ENCODE assay signal across 8 cellular contexts in the genomic region with DNA sequence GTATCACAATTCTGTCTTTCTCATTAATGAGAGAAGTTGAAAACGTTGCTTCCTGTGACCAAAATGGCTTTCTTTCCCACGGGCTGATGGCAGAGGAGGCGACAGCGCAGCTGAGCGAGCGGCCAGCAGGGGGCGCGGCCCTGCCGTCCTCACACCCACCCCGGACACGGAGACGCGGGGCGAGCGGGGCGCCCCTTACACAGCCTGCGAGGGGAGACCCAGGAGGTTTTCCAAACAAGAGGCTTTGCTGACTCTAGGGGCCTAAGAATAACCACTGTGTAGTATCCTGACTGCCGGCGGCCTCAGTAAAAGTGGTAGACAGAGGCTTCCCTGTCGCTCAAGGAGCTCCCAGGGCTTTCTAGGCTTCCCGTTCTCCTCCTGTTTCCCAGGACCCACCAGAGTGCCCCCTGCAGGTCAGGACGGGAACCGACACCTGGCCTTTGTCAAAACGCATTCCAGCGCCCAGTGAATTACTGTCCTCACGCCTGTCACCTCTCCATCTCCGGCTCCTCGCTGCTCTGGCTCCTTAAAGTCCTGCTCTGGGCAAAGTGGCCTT.
A peak's percentile ranks its signal among the peaks of the same experiment; 100 is the strongest.
DNase-seq lines count a peak whose midpoint lies in the region; ATAC-seq lines count a peak whose summit lies in the region.

No MANE protein-coding gene starts in this region.

- H3K4me3 ChIP-seq in effector memory CD4-positive, alpha-beta T cell (ENCODE audit: insufficient read depth, low read depth, low read length, poor library complexity, severe bottlenecking): peak overlapping the region; percentile 65

- H3K27me3 ChIP-seq in effector memory CD4-positive, alpha-beta T cell (replicated peaks; ENCODE audit: control insufficient read depth, insufficient read depth, low read length, poor library complexity, severe bottlenecking): no peaks in the 10 kb centered on the region

- no peaks in the 10 kb centered on the region for H3K4me1 Mint-ChIP-seq in memory B cell

- peaks cover 8% of the 10 kb centered on the region for H3K27me3 Mint-ChIP-seq in memory B cell

- H3K4me3 Mint-ChIP-seq in memory B cell: peak overlapping the region; percentile 78

- peaks cover 4% of the 10 kb centered on the region for H3K9me3 Mint-ChIP-seq in memory B cell

- ATAC-seq in GM19395 (IDR thresholded peaks at IDR 0.05; ENCODE audit: unreplicated experiment) (peak; percentile 99), HG03521 (IDR thresholded peaks at IDR 0.05; ENCODE audit: unreplicated experiment) (peak; percentile 98), memory B cell (ENCODE audit: low read depth) (peak; percentile 98)

- no peak overlapping the region for H3K27ac ChIP-seq in effector memory CD4-positive, alpha-beta T cell (ENCODE audit: insufficient read depth, low read length, poor library complexity, severe bottlenecking)

- no peaks in the 10 kb centered on the region for H3K4me1 ChIP-seq in effector memory CD4-positive, alpha-beta T cell (ENCODE audit: control insufficient read depth, insufficient read depth, low read length, poor library complexity, severe bottlenecking)

- no peaks in the 10 kb centered on the region for H3K9me3 ChIP-seq in effector memory CD4-positive, alpha-beta T cell (ENCODE audit: control insufficient read depth, low read length)

- H3K27ac Mint-ChIP-seq in memory B cell: no peak overlapping the region

- no peaks in the 10 kb centered on the region for H3K36me3 ChIP-seq in effector memory CD4-positive, alpha-beta T cell (ENCODE audit: control insufficient read depth, insufficient read depth, low read length)

- H3K36me3 Mint-ChIP-seq in memory B cell: peaks cover 2% of the 10 kb centered on the region

- peak; percentile 92 for DNase-seq in CD1c-positive myeloid dendritic cell (ENCODE audit: extremely low spot score)
- peak; percentile 67 for DNase-seq in NCI-H82 treated with DMSO at 0.1 percent for 48 hours (lab: John Stamatoyannopoulos, UW; ENCODE audit: unreplicated experiment)
- DNase-seq in activated CD8-positive, alpha-beta memory T cell treated with anti-CD3 and anti-CD28 coated beads for 1 hour (ENCODE audit: extremely low read depth in 1 of 2, low read depth in 1 of 2): peak; percentile 55 to 77
- DNase-seq in effector memory CD4-positive, alpha-beta T cell: peak; percentile 56 to 73 (median 69)
- peak; percentile 86 to 87 for DNase-seq in memory B cell (ENCODE audit: low spot score in 2 of 2)
- peak; percentile 75 for DNase-seq in stimulated activated CD8-positive, alpha-beta memory T cell treated with anti-CD3 and anti-CD28 coated beads, Interleukin-12 subunit alpha, Interleukin-12 subunit beta, amount 100 ng/mL, for 1 hour (ENCODE audit: low read depth)
